In the genomic region with DNA sequence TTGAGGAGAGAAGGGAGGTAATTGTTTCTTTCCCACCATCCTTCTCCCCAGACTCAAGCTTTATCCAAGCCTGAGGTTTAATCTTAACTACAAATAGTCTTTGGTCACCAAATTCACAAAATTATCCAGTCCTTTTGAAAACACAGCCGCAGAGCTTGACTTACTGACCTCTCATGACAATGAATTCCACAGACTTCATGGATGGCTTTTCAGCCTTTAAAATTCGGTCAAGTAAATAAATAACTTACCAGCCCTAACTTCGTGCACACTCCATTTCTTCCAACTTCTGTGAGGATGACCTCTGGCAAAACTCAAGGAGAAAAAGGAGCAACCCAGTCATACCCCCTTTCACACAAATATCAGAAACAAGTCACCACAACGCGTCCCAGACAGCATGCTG, we compare ENCODE assay signal across 26 cellular contexts.
"Had no signal": no experiment of that assay in that cellular context is flagged by ENCODE, and none has a peak within 500 bp of the region (broad histone marks: within the 10 kb centered on the region; RNA-seq: fewer than 3 reads in every experiment).

No MANE protein-coding gene starts in this region.

- H3K4me3 ChIP-seq: dorsolateral prefrontal cortex, esophagus muscularis mucosa, gastroesophageal sphincter, heart left ventricle, lung, ovary, right lobe of liver, thoracic aorta, tibial nerve, upper lobe of right lung, uterus had no signal

- H3K4me1 ChIP-seq: esophagus muscularis mucosa, foreskin keratinocyte, gastroesophageal sphincter, heart left ventricle, right lobe of liver, upper lobe of right lung, uterus had no signal

- H3K4me1 Mint-ChIP-seq: memory B cell; naive thymus-derived CD4-positive, alpha-beta T cell had no signal

- H3K9me3 Mint-ChIP-seq: memory B cell; stimulated activated naive B cell treated with anti-CD40 and anti-IgM and Interleukin-4, amounts not matched to agents 10 μg/mL and 1 μg/mL and 100 μg/mL, for 72 hours; stimulated activated naive CD8-positive, alpha-beta T cell treated with anti-CD3 and anti-CD28 coated beads, Interleukin-15, Interleukin-2, amounts not matched to agents 100 ng/mL and 50 ng/mL, for 24 hours had no signal

- H3K36me3 Mint-ChIP-seq: memory B cell; naive thymus-derived CD4-positive, alpha-beta T cell; stimulated activated naive B cell treated with anti-CD40 and anti-IgM and Interleukin-4, amounts not matched to agents 10 μg/mL and 1 μg/mL and 100 μg/mL, for 72 hours had no signal

- H3K4me3 Mint-ChIP-seq: memory B cell; naive thymus-derived CD4-positive, alpha-beta T cell; stimulated activated naive B cell treated with anti-CD40 and anti-IgM and Interleukin-4, amounts not matched to agents 10 μg/mL and 1 μg/mL and 100 μg/mL, for 72 hours; stimulated activated naive CD8-positive, alpha-beta T cell treated with anti-CD3 and anti-CD28 coated beads, Interleukin-15, Interleukin-2, amounts not matched to agents 100 ng/mL and 50 ng/mL, for 24 hours had no signal

- H3K36me3 ChIP-seq: esophagus muscularis mucosa, gastroesophageal sphincter, heart left ventricle, ovary, right lobe of liver, thoracic aorta, tibial nerve, upper lobe of right lung, uterus had no signal

- DNase-seq: caudate nucleus; cerebellar nuclear complex; dorsolateral prefrontal cortex; effector CD8-positive, alpha-beta T cell; foreskin keratinocyte; heart left ventricle; hippocampal formation; midbrain; naive thymus-derived CD4-positive, alpha-beta T cell; nucleus accumbens; ovary; posterior cingulate gyrus; right lobe of liver; small intestine; stimulated activated CD4-positive, alpha-beta T cell treated with anti-CD3 and anti-CD28 coated beads, Interleukin-15, amount 100 ng/mL, for 24 hours; stimulated activated CD4-positive, alpha-beta T cell treated with anti-CD3 and anti-CD28 coated beads, Interleukin-2, amount 100 ng/mL, for 48 hours; stimulated activated naive B cell treated with anti-CD40 and anti-IgM and Interleukin-4, amounts not matched to agents 10 μg/mL and 1 μg/mL and 100 μg/mL, for 72 hours; upper lobe of right lung; uterus had no signal

- H3K9me3 ChIP-seq: gastroesophageal sphincter, heart left ventricle, ovary, right lobe of liver, thoracic aorta, tibial nerve, upper lobe of right lung, uterus had no signal

- H3K27me3 ChIP-seq: esophagus muscularis mucosa, foreskin keratinocyte, gastroesophageal sphincter, heart left ventricle, ovary, right lobe of liver, tibial nerve, uterus had no signal

- H3K27ac ChIP-seq: dorsolateral prefrontal cortex, esophagus muscularis mucosa, foreskin keratinocyte, gastroesophageal sphincter, heart left ventricle, ovary, right lobe of liver, thoracic aorta, tibial nerve, upper lobe of right lung, uterus had no signal

- H3K27ac Mint-ChIP-seq: memory B cell; naive thymus-derived CD4-positive, alpha-beta T cell; stimulated activated naive B cell treated with anti-CD40 and anti-IgM and Interleukin-4, amounts not matched to agents 10 μg/mL and 1 μg/mL and 100 μg/mL, for 72 hours; stimulated activated naive CD8-positive, alpha-beta T cell treated with anti-CD3 and anti-CD28 coated beads, Interleukin-15, Interleukin-2, amounts not matched to agents 100 ng/mL and 50 ng/mL, for 24 hours had no signal
